ENCODE assay signal across 14 cellular contexts in the genomic region with DNA sequence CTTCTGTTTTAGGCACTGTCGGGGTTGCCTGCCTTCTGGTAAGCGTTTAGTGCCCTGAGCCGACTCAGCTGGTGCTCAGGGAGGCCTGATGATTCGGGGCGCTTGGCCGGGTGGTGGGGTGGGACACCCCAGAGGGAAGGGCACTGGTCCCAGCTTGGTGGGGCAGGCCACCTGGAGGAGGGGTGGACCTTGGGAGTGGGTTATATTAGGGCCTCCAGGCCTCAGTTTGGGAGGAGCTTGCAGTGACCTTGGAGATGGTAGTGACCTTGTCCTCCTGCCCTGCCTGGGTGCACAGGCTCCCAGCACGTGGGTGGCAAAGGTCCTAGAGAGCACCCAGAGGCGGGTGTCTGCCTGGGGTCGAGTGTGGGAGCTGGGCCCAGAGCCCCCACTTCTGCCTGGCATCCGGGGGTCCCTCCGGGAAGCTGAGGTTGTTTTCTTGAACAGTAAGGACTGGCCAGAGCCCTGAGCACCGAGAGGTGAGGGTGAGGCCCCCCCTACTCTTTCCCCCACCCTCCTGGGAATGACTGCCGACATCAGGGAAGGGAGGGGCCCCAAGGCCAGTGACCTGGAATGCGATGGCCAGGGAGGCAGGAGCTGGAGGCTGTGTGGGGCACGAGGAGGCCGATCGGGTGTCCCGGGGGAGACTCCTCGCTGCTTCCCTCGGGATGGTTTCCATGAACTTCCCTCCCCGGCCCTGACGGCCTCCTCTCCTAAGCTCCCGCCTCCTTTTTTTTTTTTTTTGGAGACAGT.
A peak's percentile ranks its signal among the peaks of the same experiment; 100 is the strongest.
DNase-seq lines count a peak whose midpoint lies in the region; ATAC-seq and TF ChIP-seq lines count a peak whose summit lies in the region.
"Had no signal": no experiment of that assay in that cellular context is flagged by ENCODE, and none has a peak within 500 bp of the region (broad histone marks: within the 10 kb centered on the region; RNA-seq: fewer than 3 reads in every experiment).

No MANE protein-coding gene starts in this region.

- H3K36me3 Mint-ChIP-seq in stimulated activated effector memory CD8-positive, alpha-beta T cell treated with anti-CD3 and anti-CD28 coated beads, Interleukin-12 subunit alpha, Interleukin-12 subunit beta, amount 100 ng/mL, for 72 hours: peaks cover 37% of the 10 kb centered on the region

- no peak overlapping the region for H3K27ac Mint-ChIP-seq in stimulated activated naive CD8-positive, alpha-beta T cell treated with anti-CD3 and anti-CD28 coated beads, Interleukin-15, amount 100 ng/mL, for 72 hours
- peak overlapping the region; percentile 29 for H3K27ac Mint-ChIP-seq in stimulated activated effector memory CD8-positive, alpha-beta T cell treated with anti-CD3 and anti-CD28 coated beads, Interleukin-12 subunit alpha, Interleukin-12 subunit beta, amount 100 ng/mL, for 72 hours

- no peak overlapping the region for H3K27ac ChIP-seq in liver (ENCODE audit: low read depth in 1 of 2, low read length in 2 of 2)
- H3K27ac ChIP-seq: HL-60 had no signal

- no peaks in the 10 kb centered on the region for H3K9me3 ChIP-seq in liver (ENCODE audit: control insufficient read depth in 4 of 4, low read length in 3 of 4)
- H3K9me3 ChIP-seq: BLaER1 treated with 17β-estradiol and CSF1 and Interleukin-3, amounts not matched to agents 10 nM and 100 nM had no signal

- no peak for DNase-seq in stimulated activated naive CD8-positive, alpha-beta T cell treated with anti-CD3 and anti-CD28 coated beads, Interleukin-15, amount 100 ng/mL, for 72 hours
- DNase-seq in stimulated activated naive CD8-positive, alpha-beta T cell treated with anti-CD3 and anti-CD28 coated beads, Interleukin-15, Interleukin-2, amounts not matched to agents 100 U/mL and 50 U/mL, for 24 hours: no peak
- no peak for DNase-seq in stimulated activated effector memory CD8-positive, alpha-beta T cell treated with anti-CD3 and anti-CD28 coated beads, Interleukin-12 subunit alpha, Interleukin-12 subunit beta, amount 100 ng/mL, for 72 hours (ENCODE audit: low spot score in 2 of 2)
- DNase-seq in omental fat pad (ENCODE audit: low spot score): no peak
- no peak for DNase-seq in activated naive CD4-positive, alpha-beta T cell treated with anti-CD3 and anti-CD28 coated beads, Interleukin-2, amount 50 U/mL, for 16 hours
- DNase-seq in activated naive CD4-positive, alpha-beta T cell treated with Interleukin-2 at 50 U/mL for 16 hours: no peak
- DNase-seq: ACHN; CD4-positive, CD25-positive, alpha-beta regulatory T cell; DMS79 had no signal

- H3K27me3 Mint-ChIP-seq in stimulated activated naive CD8-positive, alpha-beta T cell treated with anti-CD3 and anti-CD28 coated beads, Interleukin-15, amount 100 ng/mL, for 72 hours: no peaks in the 10 kb centered on the region
- H3K27me3 Mint-ChIP-seq: CD4-positive, CD25-positive, alpha-beta regulatory T cell had no signal

- H3K4me1 Mint-ChIP-seq in stimulated activated naive CD8-positive, alpha-beta T cell treated with anti-CD3 and anti-CD28 coated beads, Interleukin-15, amount 100 ng/mL, for 72 hours: peaks cover 80% of the 10 kb centered on the region
- peaks cover 54% of the 10 kb centered on the region for H3K4me1 Mint-ChIP-seq in stimulated activated effector memory CD8-positive, alpha-beta T cell treated with anti-CD3 and anti-CD28 coated beads, Interleukin-12 subunit alpha, Interleukin-12 subunit beta, amount 100 ng/mL, for 72 hours

- no peak overlapping the region for H3K4me3 Mint-ChIP-seq in stimulated activated naive CD8-positive, alpha-beta T cell treated with anti-CD3 and anti-CD28 coated beads, Interleukin-15, amount 100 ng/mL, for 72 hours
- no peak overlapping the region for H3K4me3 Mint-ChIP-seq in stimulated activated effector memory CD8-positive, alpha-beta T cell treated with anti-CD3 and anti-CD28 coated beads, Interleukin-12 subunit alpha, Interleukin-12 subunit beta, amount 100 ng/mL, for 72 hours
- H3K4me3 Mint-ChIP-seq: CD4-positive, CD25-positive, alpha-beta regulatory T cell had no signal

- H3K27me3 ChIP-seq in liver (ENCODE audit: control insufficient read depth in 4 of 4, insufficient read depth in 4 of 4, low read length in 3 of 4): no peaks in the 10 kb centered on the region
- H3K27me3 ChIP-seq: BLaER1 treated with 17β-estradiol and CSF1 and Interleukin-3, amounts not matched to agents 10 nM and 100 nM had no signal

- H3K36me3 ChIP-seq in liver (ENCODE audit: control insufficient read depth in 4 of 4, insufficient read depth in 3 of 4, low read depth in 1 of 4, low read length in 3 of 4): peaks cover 0 to 2% (median 0%) of the 10 kb centered on the region in 4 donors

- peaks cover 20 to 51% (median 37%) of the 10 kb centered on the region in 4 donors for H3K4me1 ChIP-seq in liver (ENCODE audit: control insufficient read depth in 4 of 4, insufficient read depth in 4 of 4, low read length in 3 of 4)

- TF ChIP-seq RAD21 in liver (IDR thresholded peaks at IDR 0.05): no peak

- H3K9ac ChIP-seq in liver (ENCODE audit: low read depth in 1 of 2, low read length in 2 of 2): no peak overlapping the region
- H3K9ac ChIP-seq: BLaER1 treated with 17β-estradiol and CSF1 and Interleukin-3, amounts not matched to agents 10 nM and 100 nM had no signal

- no peak for TF ChIP-seq CTCF in liver (IDR thresholded peaks at IDR 0.05; ENCODE audit: low read depth, low read length, missing input control)
- no peak for TF ChIP-seq CTCF in omental fat pad (IDR thresholded peaks at IDR 0.05)

- H3K4me3 ChIP-seq in liver (ENCODE audit: low read depth in 1 of 3, low read length in 3 of 3): no peak overlapping the region
- H3K4me3 ChIP-seq: BLaER1 treated with 17β-estradiol and CSF1 and Interleukin-3, amounts not matched to agents 10 nM and 100 nM had no signal

- WGBS in liver: 88% methylated on average over 23 of the region's 23 CpGs

- peak; percentile 15 for ATAC-seq in stimulated activated naive CD8-positive, alpha-beta T cell treated with anti-CD3 and anti-CD28 coated beads, Interleukin-15, amount 100 ng/mL, for 72 hours
- no peak for ATAC-seq in stimulated activated naive CD8-positive, alpha-beta T cell treated with anti-CD3 and anti-CD28 coated beads, Interleukin-15, Interleukin-2, amounts not matched to agents 100 U/mL and 50 U/mL, for 24 hours
- no peak for ATAC-seq in stimulated activated effector memory CD8-positive, alpha-beta T cell treated with anti-CD3 and anti-CD28 coated beads, Interleukin-12 subunit alpha, Interleukin-12 subunit beta, amount 100 ng/mL, for 72 hours
- ATAC-seq in omental fat pad (ENCODE audit: low FRiP score) (no peak), HG03025 (IDR thresholded peaks at IDR 0.05; ENCODE audit: low FRiP score, unreplicated experiment) (no peak)
- ATAC-seq: HCT116 had no signal

- no peaks in the 10 kb centered on the region for H3K9me3 Mint-ChIP-seq in stimulated activated naive CD8-positive, alpha-beta T cell treated with anti-CD3 and anti-CD28 coated beads, Interleukin-15, amount 100 ng/mL, for 72 hours
- H3K9me3 Mint-ChIP-seq in stimulated activated effector memory CD8-positive, alpha-beta T cell treated with anti-CD3 and anti-CD28 coated beads, Interleukin-12 subunit alpha, Interleukin-12 subunit beta, amount 100 ng/mL, for 72 hours: no peaks in the 10 kb centered on the region
- H3K9me3 Mint-ChIP-seq: CD4-positive, CD25-positive, alpha-beta regulatory T cell had no signal

TF ChIP-seq in liver, 16 proteins besides CTCF, POLR2A, EP300 and RAD21:
- TF ChIP-seq HNF4A (conservative IDR thresholded peaks at IDR 0.05): peak; percentile 48 to 62
- TF ChIP-seq, protein P1, sequence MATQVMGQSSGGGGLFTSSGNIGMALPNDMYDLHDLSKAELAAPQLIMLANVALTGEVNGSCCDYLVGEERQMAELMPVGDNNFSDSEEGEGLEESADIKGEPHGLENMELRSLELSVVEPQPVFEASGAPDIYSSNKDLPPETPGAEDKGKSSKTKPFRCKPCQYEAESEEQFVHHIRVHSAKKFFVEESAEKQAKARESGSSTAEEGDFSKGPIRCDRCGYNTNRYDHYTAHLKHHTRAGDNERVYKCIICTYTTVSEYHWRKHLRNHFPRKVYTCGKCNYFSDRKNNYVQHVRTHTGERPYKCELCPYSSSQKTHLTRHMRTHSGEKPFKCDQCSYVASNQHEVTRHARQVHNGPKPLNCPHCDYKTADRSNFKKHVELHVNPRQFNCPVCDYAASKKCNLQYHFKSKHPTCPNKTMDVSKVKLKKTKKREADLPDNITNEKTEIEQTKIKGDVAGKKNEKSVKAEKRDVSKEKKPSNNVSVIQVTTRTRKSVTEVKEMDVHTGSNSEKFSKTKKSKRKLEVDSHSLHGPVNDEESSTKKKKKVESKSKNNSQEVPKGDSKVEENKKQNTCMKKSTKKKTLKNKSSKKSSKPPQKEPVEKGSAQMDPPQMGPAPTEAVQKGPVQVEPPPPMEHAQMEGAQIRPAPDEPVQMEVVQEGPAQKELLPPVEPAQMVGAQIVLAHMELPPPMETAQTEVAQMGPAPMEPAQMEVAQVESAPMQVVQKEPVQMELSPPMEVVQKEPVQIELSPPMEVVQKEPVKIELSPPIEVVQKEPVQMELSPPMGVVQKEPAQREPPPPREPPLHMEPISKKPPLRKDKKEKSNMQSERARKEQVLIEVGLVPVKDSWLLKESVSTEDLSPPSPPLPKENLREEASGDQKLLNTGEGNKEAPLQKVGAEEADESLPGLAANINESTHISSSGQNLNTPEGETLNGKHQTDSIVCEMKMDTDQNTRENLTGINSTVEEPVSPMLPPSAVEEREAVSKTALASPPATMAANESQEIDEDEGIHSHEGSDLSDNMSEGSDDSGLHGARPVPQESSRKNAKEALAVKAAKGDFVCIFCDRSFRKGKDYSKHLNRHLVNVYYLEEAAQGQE (IDR thresholded peaks at IDR 0.05): no peak
- peak in 1 of 2 donors; percentile 8 for TF ChIP-seq RXRA (IDR thresholded peaks at IDR 0.05)
